8 cellular contexts compared by ENCODE assay signal in the genomic region with DNA sequence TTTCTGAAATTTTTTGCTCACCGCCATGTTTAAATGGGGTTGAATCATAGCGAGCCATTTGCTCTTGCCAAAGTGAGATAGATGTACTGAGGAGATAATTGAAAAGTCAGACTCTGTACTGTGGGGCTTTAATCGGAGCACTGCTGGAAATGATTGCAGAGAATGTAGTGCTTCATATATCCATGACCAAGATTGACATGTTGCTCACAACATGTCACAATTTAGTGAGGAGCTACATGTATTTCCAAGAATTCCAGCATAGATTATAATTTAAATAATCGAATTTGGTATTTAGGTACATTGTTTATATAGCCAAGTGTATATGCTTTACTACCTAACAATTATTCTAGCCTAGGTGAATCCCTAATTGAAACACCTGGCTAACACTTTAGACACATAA.
"Had no signal": no experiment of that assay in that cellular context is flagged by ENCODE, and none has a peak within 500 bp of the region (broad histone marks: within the 10 kb centered on the region; RNA-seq: fewer than 3 reads in every experiment).

No MANE protein-coding gene starts in this region.

- H3K27me3 Mint-ChIP-seq: IgD-negative memory B cell had no signal

- H3K4me1 Mint-ChIP-seq: IgD-negative memory B cell had no signal

- DNase-seq: H7, Karpas-422, KBM-7 had no signal

- H3K9me3 ChIP-seq: HAP-1 had no signal

- FAIRE-seq: H1, HepG2 had no signal

- ATAC-seq: GM23338, HepG2 had no signal

- H3K27ac Mint-ChIP-seq: GM23338, IgD-negative memory B cell had no signal

- H3K4me3 Mint-ChIP-seq: GM23338, IgD-negative memory B cell had no signal
